Comparison of ENCODE assay signal across 16 cellular contexts in genomic region chr14:24254630-24255392, GRCh38. TPM values are rescaled to one million over a fixed set of nuclear protein-coding genes. Genes with fewer than 3 reads are reported as not detected.
"Had no signal": no experiment of that assay in that cellular context is flagged by ENCODE, and none has a peak within 500 bp of the region (broad histone marks: within the 10 kb centered on the region; RNA-seq: fewer than 3 reads in every experiment).

No MANE protein-coding gene starts in this region.

- H3K36me3 Mint-ChIP-seq: neural progenitor cell had no signal

- H3K4me1 ChIP-seq: neural progenitor cell, sigmoid colon, uterus had no signal

- H3K27me3 ChIP-seq: cardiac muscle cell, dorsolateral prefrontal cortex, hepatocyte, neural progenitor cell, sigmoid colon, uterus had no signal

- H3K36me3 ChIP-seq: cardiac muscle cell, neural progenitor cell, sigmoid colon, uterus had no signal

- H3K9ac ChIP-seq: neural progenitor cell had no signal

- ATAC-seq: naive thymus-derived CD8-positive, alpha-beta T cell had no signal

- H3K9me3 ChIP-seq: sigmoid colon, uterus had no signal

- H3K4me1 Mint-ChIP-seq: naive thymus-derived CD8-positive, alpha-beta T cell; neural progenitor cell had no signal

- H3K4me2 ChIP-seq: hepatocyte, neural progenitor cell had no signal

- H3K4me3 Mint-ChIP-seq: naive thymus-derived CD8-positive, alpha-beta T cell had no signal

- H3K27ac Mint-ChIP-seq: neural progenitor cell had no signal

- DNase-seq: cortex of kidney; dorsolateral prefrontal cortex; effector CD8-positive, alpha-beta T cell; foreskin melanocyte; head of caudate nucleus; naive thymus-derived CD8-positive, alpha-beta T cell; occipital lobe; sigmoid colon; stimulated activated CD4-positive, alpha-beta T cell treated with anti-CD3 and anti-CD28 coated beads, Interleukin-12 subunit alpha, Interleukin-12 subunit beta, amount 100 ng/mL, for 4 hours; stimulated activated naive CD4-positive, alpha-beta T cell; trophoblast cell; uterus had no signal

- H3K9me3 Mint-ChIP-seq: naive thymus-derived CD8-positive, alpha-beta T cell; neural progenitor cell had no signal

- H3K27me3 Mint-ChIP-seq: naive thymus-derived CD8-positive, alpha-beta T cell had no signal

- H3K27ac ChIP-seq: cardiac muscle cell, dorsolateral prefrontal cortex, hepatocyte, neural progenitor cell, sigmoid colon, skin epidermis, uterus had no signal

- H3K4me3 ChIP-seq: cardiac muscle cell, dorsolateral prefrontal cortex, hepatocyte, neural progenitor cell, sigmoid colon, skin epidermis, uterus had no signal

- H2AFZ ChIP-seq: hepatocyte, neural progenitor cell had no signal

- H3K79me2 ChIP-seq: hepatocyte had no signal

RNA-seq across cellular contexts. Expression of gene TGM1, which starts 8.2 kb away (rescaled TPM):
- polyA plus RNA-seq: cardiac muscle cell had no signal
